Comparison of ENCODE assay signal across 8 cellular contexts in the genomic region with DNA sequence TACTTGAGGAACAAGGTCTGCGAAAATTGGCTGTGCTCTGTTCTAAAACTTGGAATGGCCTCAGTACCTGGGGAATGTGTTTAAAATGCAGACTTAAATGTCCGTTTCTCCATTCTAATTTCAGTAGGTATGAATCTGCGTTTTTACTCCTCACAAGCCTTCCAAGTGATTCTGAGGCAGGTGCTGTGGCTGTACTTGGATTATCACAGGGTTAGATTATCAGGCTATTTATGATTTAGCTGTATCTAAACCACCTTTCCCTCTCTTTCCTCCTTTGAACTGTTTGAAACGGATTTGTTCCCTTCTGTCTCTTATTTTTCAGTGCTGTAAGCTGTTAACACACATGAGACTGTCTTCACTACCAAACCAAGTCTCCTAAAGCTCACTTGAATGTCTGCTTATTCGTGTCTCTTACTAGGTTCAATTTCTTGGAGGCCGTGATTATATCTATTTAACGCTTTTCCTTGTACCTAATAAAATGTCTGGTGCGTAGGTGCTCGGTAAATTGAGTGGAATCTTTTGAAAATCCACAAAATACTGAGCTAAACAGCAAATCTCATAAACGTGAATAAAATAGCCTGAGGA. TPM values are rescaled to one million over a fixed set of nuclear protein-coding genes. Genes with fewer than 3 reads are reported as not detected.
A peak's percentile ranks its signal among the peaks of the same experiment; 100 is the strongest.
DNase-seq lines count a peak whose midpoint lies in the region; ATAC-seq and TF ChIP-seq lines count a peak whose summit lies in the region.

No MANE protein-coding gene starts in this region.

- H3K9me3 ChIP-seq in right atrium auricular region, result no peaks in the 10 kb centered on the region
- no peaks in the 10 kb centered on the region for H3K9me3 ChIP-seq in aorta (ENCODE audit: control insufficient read depth, low read length)

- H3K4me3 ChIP-seq in right atrium auricular region (peak overlapping the region; percentile 78 to 86), astrocyte of the cerebellum (ENCODE audit: low read depth, low read length) (peak overlapping the region; percentile 87), lower leg skin (ENCODE audit: low read depth, poor library complexity, severe bottlenecking) (peak overlapping the region; percentile 41), aorta (ENCODE audit: low read length in 2 of 2) (peak overlapping the region; percentile 32 to 61)

- WGBS in lower leg skin, 2 donors, result 1% methylated on average over 10 of the region's 10 CpGs
- 1 to 2% methylated on average over 10 of the region's 10 CpGs for WGBS in aorta, 2 donors

- H3K27ac ChIP-seq in right atrium auricular region, result peak overlapping the region; percentile 97 to 98
- H3K27ac ChIP-seq in aorta (ENCODE audit: low read depth in 1 of 2, low read length in 2 of 2), result peak overlapping the region; percentile 79 to 98

- in situ Hi-C loops in astrocyte of the cerebellum (cut with HindIII; ENCODE audit: low sequenced_read_pairs), result no loop called here

- ATAC-seq in left cardiac atrium (no peak), aorta (ENCODE audit: low FRiP score) (no peak)

- H3K4me1 ChIP-seq in right atrium auricular region (peaks cover 0 to 13% of the 10 kb centered on the region in 2 donors), aorta (ENCODE audit: control insufficient read depth in 1 of 2, insufficient read depth in 2 of 2, low read length in 2 of 2) (no peaks in the 10 kb centered on the region)

- TF ChIP-seq CTCF in right atrium auricular region (IDR thresholded peaks at IDR 0.05), result no peak
- no peak for TF ChIP-seq CTCF in astrocyte of the cerebellum (IDR thresholded peaks at IDR 0.05; ENCODE audit: low read depth, low read length, missing control alignments)
- no peak for TF ChIP-seq CTCF in lower leg skin (IDR thresholded peaks at IDR 0.05)

- intact Hi-C loops in left cardiac atrium (cut with DNase I) (no loop called here), lower leg skin (cut with DNase I; ENCODE audit: low total_unique reads) (no loop called here), aorta (cut with DNase I) (no loop called here)

- H3K27me3 ChIP-seq in right atrium auricular region (no peaks in the 10 kb centered on the region), aorta (ENCODE audit: control insufficient read depth in 1 of 2, insufficient read depth in 2 of 2, low read length in 1 of 2) (no peaks in the 10 kb centered on the region)

- no peak for TF ChIP-seq POLR2A in lower leg skin (IDR thresholded peaks at IDR 0.05)

- DNase-seq in right atrium auricular region (ENCODE audit: low spot score) (no peak), left cardiac atrium (no peak), astrocyte of the cerebellum (ENCODE audit: low read depth) (no peak), lower leg skin (ENCODE audit: low spot score in 2 of 2) (no peak), aorta (no peak), dedifferentiated amniotic fluid mesenchymal stem cell (ENCODE audit: extremely low spot score) (no peak), NCI-H187 treated with DMSO at 0.1 percent for 48 hours (lab: John Stamatoyannopoulos, UW) (no peak)
- DNase-seq in activated CD8-positive, alpha-beta memory T cell treated with anti-CD3 and anti-CD28 coated beads for 24 hours, result no peak

- H3K36me3 ChIP-seq in right atrium auricular region, result no peaks in the 10 kb centered on the region
- H3K36me3 ChIP-seq in aorta (ENCODE audit: control insufficient read depth in 1 of 2, insufficient read depth in 2 of 2, low read length in 1 of 2), result no peaks in the 10 kb centered on the region

RNA-seq across cellular contexts. Expression of a gene that starts 0.7 kb away (rescaled TPM):
- total RNA-seq in right atrium auricular region, result 10 to 100 TPM in 1 of 2 donors, 1 to 10 TPM in 1; 5.9 to 14.2 TPM
- total RNA-seq in left cardiac atrium, result 10 to 100 TPM; 20.9 to 24.7 TPM
- total RNA-seq in lower leg skin, result 10 to 100 TPM in 2 of 4 donors, 1 to 10 TPM in 2; 6.3 to 12.4 (median 8.6) TPM
- total RNA-seq in aorta, result 10 to 100 TPM; 15.3 to 16.9 TPM
- polyA plus RNA-seq in aorta, result 10 to 100 TPM; 12.6 to 25.7 TPM
